26 cellular contexts compared by ENCODE assay signal in the genomic region with DNA sequence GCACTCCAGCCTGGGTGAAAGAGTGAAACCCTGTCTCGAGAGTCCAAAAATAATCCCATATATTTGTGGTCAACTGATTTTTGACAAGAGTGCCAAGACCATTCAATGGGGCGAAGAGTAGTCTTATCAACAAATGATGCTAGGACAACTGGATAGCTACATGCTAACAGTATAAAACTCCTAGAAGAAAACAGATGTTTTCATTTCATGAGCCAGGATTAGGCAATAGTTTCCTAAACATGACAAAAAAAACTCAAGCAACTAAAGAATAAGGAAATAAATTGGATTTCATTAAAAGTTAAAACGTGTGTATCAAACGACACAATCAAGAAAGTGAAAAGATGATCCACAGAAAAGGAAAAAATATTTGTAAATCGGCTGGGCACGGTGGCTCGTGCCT. TPM values are rescaled to one million over a fixed set of nuclear protein-coding genes. Genes with fewer than 3 reads are reported as not detected.
A peak's percentile ranks its signal among the peaks of the same experiment; 100 is the strongest.
DNase-seq lines count a peak whose midpoint lies in the region; ATAC-seq and TF ChIP-seq lines count a peak whose summit lies in the region.
"Had no signal": no experiment of that assay in that cellular context is flagged by ENCODE, and none has a peak within 500 bp of the region (broad histone marks: within the 10 kb centered on the region; RNA-seq: fewer than 3 reads in every experiment).

No MANE protein-coding gene starts in this region.

- ATAC-seq in gastrocnemius medialis (no peak), GM21619 (IDR thresholded peaks at IDR 0.05; ENCODE audit: unreplicated experiment) (no peak), GM21723 (IDR thresholded peaks at IDR 0.05; ENCODE audit: unreplicated experiment) (no peak)

- H3K27ac ChIP-seq in gastrocnemius medialis: peak overlapping the region in 3 of 4 donors; percentile 7 to 41 (median 8)
- H3K27ac ChIP-seq: C4-2B, RWPE1, SK-N-MC had no signal

- TF ChIP-seq CTCF in AG09319 (IDR thresholded peaks at IDR 0.05; ENCODE audit: low read depth, low read length) (no peak), chondrocyte (IDR thresholded peaks at IDR 0.05) (no peak), gastrocnemius medialis (IDR thresholded peaks at IDR 0.05 in 4 of 5, conservative IDR thresholded peaks at IDR 0.05 in 1 of 5) (no peak)

- H3K9me3 ChIP-seq in gastrocnemius medialis: no peaks in the 10 kb centered on the region

- H3K27me3 ChIP-seq in gastrocnemius medialis: no peaks in the 10 kb centered on the region

- TF ChIP-seq POLR2A in gastrocnemius medialis (IDR thresholded peaks at IDR 0.05): no peak

- in situ Hi-C loops in gastrocnemius medialis (cut with MboI; ENCODE audit: low sequenced_read_pairs in 4 of 4): no loop called here

- no peak overlapping the region for H3K4me3 Mint-ChIP-seq in chondrocyte (ENCODE audit: unreplicated experiment)
- H3K4me3 Mint-ChIP-seq: CD8-positive, alpha-beta memory T cell had no signal

- H3K36me3 ChIP-seq in gastrocnemius medialis: no peaks in the 10 kb centered on the region

- intact Hi-C loops in gastrocnemius medialis (cut with DNase I; ENCODE audit: low total_unique reads): no loop called here

- peaks cover 78% of the 10 kb centered on the region for H3K4me1 Mint-ChIP-seq in chondrocyte (ENCODE audit: low read depth)

- H3K9me3 Mint-ChIP-seq in chondrocyte (ENCODE audit: low read depth): no peaks in the 10 kb centered on the region
- H3K9me3 Mint-ChIP-seq: CD8-positive, alpha-beta memory T cell had no signal

- H3K4me1 ChIP-seq in gastrocnemius medialis: no peaks in the 10 kb centered on the region

- peaks cover 6% of the 10 kb centered on the region for H3K36me3 Mint-ChIP-seq in chondrocyte (ENCODE audit: low read depth)

- peak; percentile 10 for DNase-seq in AG09319 (ENCODE audit: extremely low read depth, low read depth)
- no peak for DNase-seq in chondrocyte (ENCODE audit: low spot score)
- DNase-seq in fibroblast of peridontal ligament (ENCODE audit: extremely low read depth): peak; percentile 17
- no peak for DNase-seq in gastrocnemius medialis
- DNase-seq in SW 1271 (lab: John Stamatoyannopoulos, UW): no peak
- DNase-seq in NCI-H2196 treated with DMSO at 0.1 percent for 48 hours (lab: John Stamatoyannopoulos, UW; ENCODE audit: unreplicated experiment): no peak
- DNase-seq: 8988T; Calu3; CD8-positive, alpha-beta memory T cell; DMS153; KBM-7; MM.1S; NCI-H1048; NCI-H1417 treated with DMSO at 0.1 percent for 48 hours; NCI-H187 treated with DMSO at 0.1 percent for 48 hours; NCI-H2107; NCI-H510A; NCI-H748 treated with DMSO at 0.1 percent for 48 hours; SHP77 treated with DMSO at 0.1 percent for 48 hours had no signal

- H3K4me3 ChIP-seq in gastrocnemius medialis: no peak overlapping the region
- H3K4me3 ChIP-seq: SK-N-MC had no signal

- no peaks in the 10 kb centered on the region for H3K27me3 Mint-ChIP-seq in chondrocyte (ENCODE audit: low read depth)

- H3K27ac Mint-ChIP-seq in chondrocyte (ENCODE audit: unreplicated experiment): peak overlapping the region; percentile 59

RNA-seq across cellular contexts. Expression of a gene that starts 6.3 kb away (rescaled TPM):
- total RNA-seq in chondrocyte: 75.3 to 173 TPM (median 171 TPM) in 3 replicates
- 10 to 100 TPM in 2 of 4 donors, 1 to 10 TPM in 2; 5.3 to 15.5 (median 9.9) TPM for total RNA-seq in gastrocnemius medialis

RNA-seq across cellular contexts. Expression of a gene that starts 23.1 kb away (rescaled TPM):
- total RNA-seq in chondrocyte (not detected in 3 replicates), gastrocnemius medialis (under 1 TPM in 1 of 4 donors, not detected in 3; 0.20 TPM)
- total RNA-seq: Calu3; CD8-positive, alpha-beta memory T cell; G401; H4 had no signal

RNA-seq across cellular contexts. Expression of a gene that starts 32.2 kb away (rescaled TPM):
- total RNA-seq in chondrocyte: 5.1 to 7.2 TPM (median 7.1 TPM) in 3 replicates
- total RNA-seq in gastrocnemius medialis: 1 to 10 TPM; 3.0 to 5.5 (median 3.5) TPM

Comparison
In these comparisons a context has a peak if more than half of its experiments do, and no peak if none do; other contexts are left out.
1. DNase-seq: peak in AG09319 (single experiment) and fibroblast of peridontal ligament (single experiment); none in chondrocyte (single experiment), gastrocnemius medialis (0 of 2), SW 1271 (0 of 2) and NCI-H2196 treated with DMSO at 0.1 percent for 48 hours (single experiment).